In the genomic region with DNA sequence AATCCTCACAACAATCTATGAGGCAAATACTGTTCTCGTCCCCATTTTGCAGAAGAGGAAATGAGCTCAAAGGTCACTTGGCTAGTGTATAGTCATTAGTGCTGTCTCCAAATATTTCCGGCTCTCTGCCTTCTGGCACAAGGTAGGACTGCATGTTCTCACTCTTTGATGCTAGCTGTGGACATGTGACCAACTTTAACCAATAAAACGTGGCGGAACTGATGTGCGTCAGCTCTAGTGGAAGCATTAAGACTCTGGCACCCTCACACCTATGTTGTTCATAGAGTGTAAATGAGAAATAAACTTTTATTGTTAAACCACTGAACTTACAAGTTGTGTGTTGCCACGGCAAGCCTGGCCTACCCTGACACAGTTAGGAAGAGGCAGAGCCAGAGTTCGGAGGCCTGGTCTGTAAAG, we compare ENCODE assay signal across 14 cellular contexts. TPM values are rescaled to one million over a fixed set of nuclear protein-coding genes. Genes with fewer than 3 reads are reported as not detected.
DNase-seq lines count a peak whose midpoint lies in the region; ATAC-seq, FAIRE-seq and TF ChIP-seq lines count a peak whose summit lies in the region.
"Had no signal": no experiment of that assay in that cellular context is flagged by ENCODE, and none has a peak within 500 bp of the region (broad histone marks: within the 10 kb centered on the region; RNA-seq: fewer than 3 reads in every experiment).

No MANE protein-coding gene starts in this region.

- CTCF ChIA-PET in endothelial cell of umbilical vein (lab: Charles Lee) = interaction anchor here (0.8 to 2.3 kb wide), 6 partner anchors 13 to 469 kb away, joined by 3 to 10 read pairs (median 4); no protein-coding TSS in a partner anchor

- H3K4ac ChIP-seq in mesendoderm (ENCODE audit: low read depth, low read length) = no peak overlapping the region

- no peak overlapping the region for H3K4me2 ChIP-seq in endothelial cell of umbilical vein (ENCODE audit: insufficient read depth, low read length)
- H3K4me2 ChIP-seq in mesendoderm (ENCODE audit: low read length) = no peak overlapping the region

- H3K79me1 ChIP-seq in mesendoderm (ENCODE audit: low read length) = no peaks in the 10 kb centered on the region

- TF ChIP-seq CTCF in heart left ventricle (IDR thresholded peaks at IDR 0.05) = no peak
- TF ChIP-seq CTCF in endothelial cell of umbilical vein (IDR thresholded peaks at IDR 0.05; ENCODE audit: extremely low read depth in 1 of 2, insufficient read depth in 1 of 2, low read depth in 1 of 2, low read length in 2 of 2) = no peak

- H3K36me3 ChIP-seq in heart left ventricle (no peaks in the 10 kb centered on the region), endothelial cell of umbilical vein (ENCODE audit: control insufficient read depth in 2 of 2, extremely low read depth in 1 of 2, insufficient read depth in 2 of 2, low read length in 2 of 2) (no peaks in the 10 kb centered on the region), mesendoderm (ENCODE audit: control insufficient read depth, insufficient read depth, low read length) (no peaks in the 10 kb centered on the region)
- H3K36me3 ChIP-seq: prostate gland, suprapubic skin had no signal

- H3K4me1 ChIP-seq in heart left ventricle (peaks cover 0 to 54% (median 22%) of the 10 kb centered on the region in 12 donors), endothelial cell of umbilical vein (ENCODE audit: control insufficient read depth, extremely low read depth, insufficient read depth, low read length) (peaks cover 35% of the 10 kb centered on the region), mesendoderm (ENCODE audit: control insufficient read depth, low read depth, low read length) (peaks cover 12% of the 10 kb centered on the region)
- H3K4me1 ChIP-seq: prostate gland had no signal

- no peak overlapping the region for H3K56ac ChIP-seq in mesendoderm (ENCODE audit: low read length)

- H4K5ac ChIP-seq in mesendoderm (ENCODE audit: low read length) = no peak overlapping the region

- H3K9me3 ChIP-seq in heart left ventricle (no peaks in the 10 kb centered on the region), endothelial cell of umbilical vein (replicated peaks; ENCODE audit: control insufficient read depth, insufficient read depth, low read length) (no peaks in the 10 kb centered on the region)
- H3K9me3 ChIP-seq: prostate gland, suprapubic skin had no signal

- no peaks in the 10 kb centered on the region for H3K79me2 ChIP-seq in endothelial cell of umbilical vein (ENCODE audit: control insufficient read depth, insufficient read depth, low read length)
- no peaks in the 10 kb centered on the region for H3K79me2 ChIP-seq in mesendoderm (ENCODE audit: control insufficient read depth, insufficient read depth, low read length)

- no peaks in the 10 kb centered on the region for H4K20me1 ChIP-seq in endothelial cell of umbilical vein (replicated peaks; ENCODE audit: control insufficient read depth, extremely low read depth, insufficient read depth, low read length)

- ATAC-seq in heart left ventricle (peak; percentile 43 to 73 (median 65)), HG03095 (IDR thresholded peaks at IDR 0.05; ENCODE audit: unreplicated experiment) (no peak), HG03442 (IDR thresholded peaks at IDR 0.05; ENCODE audit: unreplicated experiment) (no peak)

- 67 to 71% (median 69%) methylated on average over 7 of the region's 7 CpGs for WGBS in heart left ventricle, 4 donors
- no CpG with 5 or more reads among the region's 7 CpGs for WGBS in mesendoderm (ENCODE audit: extremely low coverage, insufficient coverage, low lambda C conversion rate)

- no peak overlapping the region for H3K23ac ChIP-seq in mesendoderm (ENCODE audit: low read length)

- no peak overlapping the region for H3K4me3 ChIP-seq in heart left ventricle
- no peak overlapping the region for H3K4me3 ChIP-seq in endothelial cell of umbilical vein (replicated peaks in 1 of 3; ENCODE audit: insufficient read depth in 1 of 3, low read depth in 1 of 3, low read length in 3 of 3)
- H3K4me3 ChIP-seq in mesendoderm (ENCODE audit: low read length) = no peak overlapping the region
- H3K4me3 ChIP-seq: prostate gland, suprapubic skin had no signal

- H2BK5ac ChIP-seq in mesendoderm (ENCODE audit: low read length) = no peak overlapping the region

- intact Hi-C loops in heart left ventricle (cut with DNase I) = loop anchor here in 1 of 10 donors (10.0 kb wide), 1 partner anchor 404 kb away; a partner anchor contains a TSS
- intact Hi-C loops in cardiac septum (cut with DNase I) = no loop called here
- intact Hi-C loops in endothelial cell of umbilical vein (cut with micrococcal nuclease) = loop anchor here (5.0 kb wide), 1 partner anchor 406 kb away; a partner anchor contains a TSS

- H2AFZ ChIP-seq in endothelial cell of umbilical vein (ENCODE audit: low read depth, low read length) = no peak overlapping the region

- H3K27ac ChIP-seq in heart left ventricle = peak overlapping the region in 5 of 12 donors; percentile 19 to 66 (median 30)
- no peak overlapping the region for H3K27ac ChIP-seq in endothelial cell of umbilical vein (ENCODE audit: insufficient read depth, low read depth, low read length)
- no peak overlapping the region for H3K27ac ChIP-seq in mesendoderm (ENCODE audit: low read depth, low read length)
- H3K27ac ChIP-seq: prostate gland, suprapubic skin had no signal

- H4K8ac ChIP-seq in mesendoderm (ENCODE audit: low read depth, low read length) = no peak overlapping the region

- peak; percentile 94 for FAIRE-seq in endothelial cell of umbilical vein (lab: Jason Lieb, UNC)

- no peaks in the 10 kb centered on the region for H3K9me1 ChIP-seq in endothelial cell of umbilical vein (replicated peaks; ENCODE audit: control insufficient read depth, extremely low read depth, insufficient read depth, low read length)

- H3K18ac ChIP-seq in mesendoderm (ENCODE audit: low read length) = no peak overlapping the region

- no peak for TF ChIP-seq POLR2A in heart left ventricle (IDR thresholded peaks at IDR 0.05)
- no peak for TF ChIP-seq POLR2A in endothelial cell of umbilical vein (IDR thresholded peaks at IDR 0.05; ENCODE audit: low read depth, low read length)

- H3K9ac ChIP-seq in endothelial cell of umbilical vein (replicated peaks; ENCODE audit: extremely low read depth, insufficient read depth, low read length) (no peak overlapping the region), mesendoderm (ENCODE audit: low read length) (no peak overlapping the region)

- POLR2A ChIA-PET in endothelial cell of umbilical vein (lab: Charles Lee) = no interaction called here

- dilution Hi-C loops in endothelial cell of umbilical vein (cut with MboI; ENCODE audit: extremely low pct_ligation_motif_present, low sequenced_read_pairs) = no loop called here

- no peak overlapping the region for H2BK120ac ChIP-seq in mesendoderm (ENCODE audit: low read depth, low read length)

- H2AK5ac ChIP-seq in mesendoderm (ENCODE audit: low read length) = no peak overlapping the region

- BruUV-seq in endothelial cell of umbilical vein (replicated peaks; lab: Mats Ljungman, UMichigan) = no TSS peak

- no peak overlapping the region for H2BK15ac ChIP-seq in mesendoderm (replicated peaks; ENCODE audit: low read depth)

- DNase-seq in heart left ventricle (no peak), cardiac septum (ENCODE audit: low spot score) (no peak), endothelial cell of umbilical vein (ENCODE audit: low read depth, low spot score) (peak; percentile 40), midbrain (lab: John Stamatoyannopoulos, UW) (peak; percentile 66), mesendoderm (no peak), iPS-NIHi11 (ENCODE audit: low spot score) (no peak)
- DNase-seq: activated CD4-positive, alpha-beta T cell treated with anti-CD3 and anti-CD28 coated beads, Interleukin-2, amount 50 U/mL, for 1 hour; activated naive CD4-positive, alpha-beta T cell treated with Interleukin-2 at 50 U/mL for 16 hours; foreskin melanocyte; NCI-H510A had no signal

- H3K27me3 ChIP-seq in heart left ventricle (no peaks in the 10 kb centered on the region), endothelial cell of umbilical vein (ENCODE audit: control insufficient read depth in 2 of 2, insufficient read depth in 2 of 2, low read length in 2 of 2) (peaks cover 0 to 2% of the 10 kb centered on the region in 2 experiments), mesendoderm (ENCODE audit: insufficient read depth, low read length, poor library complexity) (no peaks in the 10 kb centered on the region)
- H3K27me3 ChIP-seq: suprapubic skin had no signal

TF ChIP-seq in endothelial cell of umbilical vein, 7 proteins besides CTCF, POLR2A, EP300 and RAD21:
- TF ChIP-seq GATA2 (IDR thresholded peaks at IDR 0.05; ENCODE audit: insufficient read depth, insufficient read length, low read depth, low read length) = no peak
- no peak for TF ChIP-seq EZH2 (IDR thresholded peaks at IDR 0.05; ENCODE audit: borderline replicate concordance, low read depth, low read length, severe bottlenecking)
- peak; percentile 32 for TF ChIP-seq POLR2AphosphoS5 (IDR thresholded peaks at IDR 0.05; ENCODE audit: insufficient read depth, low read depth, low read length)
- peak; percentile 20 for TF ChIP-seq JUN (IDR thresholded peaks at IDR 0.05; ENCODE audit: borderline replicate concordance, insufficient read depth, insufficient read length, low read depth)
- TF ChIP-seq, protein P1, sequence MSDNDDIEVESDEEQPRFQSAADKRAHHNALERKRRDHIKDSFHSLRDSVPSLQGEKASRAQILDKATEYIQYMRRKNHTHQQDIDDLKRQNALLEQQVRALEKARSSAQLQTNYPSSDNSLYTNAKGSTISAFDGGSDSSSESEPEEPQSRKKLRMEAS (IDR thresholded peaks at IDR 0.05; ENCODE audit: insufficient read depth, insufficient read length) = peak; percentile 81
- TF ChIP-seq MYC (IDR thresholded peaks at IDR 0.05; ENCODE audit: low read depth, low read length) = no peak
- TF ChIP-seq FOS (IDR thresholded peaks at IDR 0.05; ENCODE audit: borderline replicate concordance, insufficient read depth, low read length) = peak; percentile 18

RNA-seq across cellular contexts. Expression of a gene that starts 5.0 kb away (rescaled TPM):
- total RNA-seq in heart left ventricle (1 to 10 TPM in 2 of 9 donors, under 1 TPM in 7; 0.21 to 3.6 (median 0.47) TPM), cardiac septum (0.73 TPM), endothelial cell of umbilical vein (4.4 and 4.7 TPM in 2 replicates)
- polyA plus RNA-seq in heart left ventricle (under 1 TPM; 0.29 to 0.30 TPM), endothelial cell of umbilical vein (1.8 and 1.9 TPM in 2 replicates)
- polyA plus RNA-seq in endothelial cell of umbilical vein (2011; cell fraction: cytosol; rRNA removed) = 1.7 and 1.9 TPM in 2 replicates
- 6.9 and 7.2 TPM in 2 replicates for polyA plus RNA-seq in endothelial cell of umbilical vein (2011; cell fraction: nucleus; rRNA removed)
- polyA plus RNA-seq in endothelial cell of umbilical vein (2012) = 2.5 and 2.6 TPM in 2 replicates
- polyA minus RNA-seq in endothelial cell of umbilical vein = 3.4 TPM in 2 replicates
- 5.3 TPM for polyA minus RNA-seq in endothelial cell of umbilical vein (2011; cell fraction: cytosol; rRNA and poly(A)+ RNA removed)
- 3.2 and 3.3 TPM in 2 replicates for polyA minus RNA-seq in endothelial cell of umbilical vein (2011; cell fraction: nucleus; rRNA and poly(A)+ RNA removed)
- polyA plus RNA-seq in mesendoderm (2013, experiment 1 of 2) = 4.6 TPM
- polyA plus RNA-seq in mesendoderm (2013, experiment 2 of 2) = 4.7 TPM

Comparison
In these comparisons a context has a peak if more than half of its experiments do, and no peak if none do; other contexts are left out.
1. ATAC-seq: peak in heart left ventricle (4 of 4); none in HG03095 (single experiment) and HG03442 (single experiment).
2. DNase-seq: peak in endothelial cell of umbilical vein (single experiment) and midbrain (single experiment); none in heart left ventricle (0 of 5), cardiac septum (single experiment), mesendoderm (single experiment) and iPS-NIHi11 (single experiment).